ENCODE assay signal across 15 cellular contexts in the genomic region with DNA sequence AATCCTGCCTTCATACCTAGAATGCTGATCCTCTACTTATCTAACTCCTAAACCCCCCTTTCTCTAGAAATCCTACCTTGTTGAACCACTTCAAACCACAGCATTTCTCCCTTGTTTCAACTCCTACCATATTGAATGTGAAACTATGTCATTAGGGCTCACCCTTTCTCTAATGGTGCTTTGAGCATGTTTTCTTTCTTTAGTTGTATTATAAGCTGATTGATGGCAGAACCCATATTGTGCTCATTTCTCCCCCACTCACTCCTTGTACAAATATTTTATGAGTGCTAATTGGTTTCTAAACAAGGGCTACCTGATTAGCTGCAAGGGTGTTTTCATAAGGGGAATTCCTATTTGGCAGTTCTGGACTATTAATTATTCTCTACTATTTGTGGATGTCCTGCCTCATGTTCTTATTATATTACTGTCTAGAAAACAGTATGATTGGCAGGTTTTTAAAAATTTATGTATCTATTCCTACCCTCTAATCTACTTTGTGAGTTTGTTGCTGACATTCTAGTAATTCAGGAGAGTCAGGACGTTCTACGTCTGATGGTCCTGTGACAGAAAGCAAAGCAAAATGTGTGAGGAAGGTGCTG.
A peak's percentile ranks its signal among the peaks of the same experiment; 100 is the strongest.
DNase-seq lines count a peak whose midpoint lies in the region; ATAC-seq and TF ChIP-seq lines count a peak whose summit lies in the region.
"Had no signal": no experiment of that assay in that cellular context is flagged by ENCODE, and none has a peak within 500 bp of the region (broad histone marks: within the 10 kb centered on the region; RNA-seq: fewer than 3 reads in every experiment).

No MANE protein-coding gene starts in this region.

- POLR2A ChIA-PET in A673 (lab: Charles Lee; ENCODE audit: low non-redundant PET): no interaction called here

- no peaks in the 10 kb centered on the region for H3K36me3 ChIP-seq in A673 (ENCODE audit: insufficient read depth, low read length, poor library complexity, severe bottlenecking)

- intact Hi-C loops in A673 (cut with micrococcal nuclease; ENCODE audit: unreplicated experiment): no loop called here
- intact Hi-C loops in dorsolateral prefrontal cortex (cut with DNase I): no loop called here

- no peak overlapping the region for H3K27ac ChIP-seq in A673 (ENCODE audit: low read depth, low read length, poor library complexity, severe bottlenecking)
- H3K27ac ChIP-seq in dorsolateral prefrontal cortex: no peak overlapping the region
- H3K27ac ChIP-seq: A549, HL-60 had no signal

- no peaks in the 10 kb centered on the region for H3K9me3 ChIP-seq in A673 (ENCODE audit: low read depth, low read length, poor library complexity, severe bottlenecking)
- H3K9me3 ChIP-seq: A549 had no signal

- BruUV-seq in A673 (replicated peaks; lab: Mats Ljungman, UMichigan): no TSS peak

- TF ChIP-seq CTCF in A673 (conservative IDR thresholded peaks at IDR 0.05; ENCODE audit: low read depth, low read length): no peak
- TF ChIP-seq CTCF in dorsolateral prefrontal cortex (IDR thresholded peaks at IDR 0.05 in 54 of 56, conservative IDR thresholded peaks at IDR 0.05 in 2 of 56; ENCODE audit: low read depth in 1 of 56, partially characterized antibody in 56 of 56): no peak

- CTCF ChIA-PET in A673 (lab: Charles Lee): no interaction called here

- H3K4me3 ChIP-seq in A673 (ENCODE audit: low read depth, low read length, poor library complexity, severe bottlenecking) (no peak overlapping the region), dorsolateral prefrontal cortex (no peak overlapping the region)
- H3K4me3 ChIP-seq: A549 had no signal

- H3K4me1 ChIP-seq in A673 (ENCODE audit: insufficient read depth, low read length, poor library complexity, severe bottlenecking): no peaks in the 10 kb centered on the region
- H3K4me1 ChIP-seq: A549 had no signal

- peak; percentile 65 for ATAC-seq in GM18868 (IDR thresholded peaks at IDR 0.05; ENCODE audit: unreplicated experiment)
- ATAC-seq in GM19328 (IDR thresholded peaks at IDR 0.05; ENCODE audit: unreplicated experiment): no peak
- ATAC-seq: A549; CD8-positive, alpha-beta T cell had no signal

- H3K27me3 ChIP-seq in A673 (replicated peaks; ENCODE audit: insufficient read depth, low read depth, low read length, poor library complexity) (no peaks in the 10 kb centered on the region), dorsolateral prefrontal cortex (no peaks in the 10 kb centered on the region)

- DNase-seq in NCI-H524 (lab: John Stamatoyannopoulos, UW) (peak; percentile 4 to 64), NCI-H774 (lab: John Stamatoyannopoulos, UW) (peak; percentile 59), A673 (ENCODE audit: low spot score) (no peak), dorsolateral prefrontal cortex (no peak), SW 1271 (lab: John Stamatoyannopoulos, UW) (no peak)
- DNase-seq: CD8-positive, alpha-beta T cell; COR-L47; DND-41; GDM1; HCEC 1CT; HFFc6 had no signal

Comparison
In these comparisons a context has a peak if more than half of its experiments do, and no peak if none do; other contexts are left out.
1. DNase-seq: peak in NCI-H524 (2 of 2) and NCI-H774 (single experiment); none in A673 (single experiment), dorsolateral prefrontal cortex (0 of 10) and SW 1271 (0 of 2).